ENCODE assay signal across 19 cellular contexts in genomic region chr7:119711104-119711503, GRCh38.
DNase-seq lines count a peak whose midpoint lies in the region; ATAC-seq lines count a peak whose summit lies in the region.
"Had no signal": no experiment of that assay in that cellular context is flagged by ENCODE, and none has a peak within 500 bp of the region (broad histone marks: within the 10 kb centered on the region; RNA-seq: fewer than 3 reads in every experiment).

No MANE protein-coding gene starts in this region.

- DNase-seq in activated T-cell treated with anti-CD3 and anti-CD28 coated beads, Interleukin-2, amount 50 U/mL, for 72 hours: no peak
- DNase-seq in activated T-cell treated with anti-CD3 and anti-CD28 coated beads for 4 hours (no peak), cerebellum (ENCODE audit: low spot score) (no peak), activated gamma-delta T cell (lab: John Stamatoyannopoulos, UW) (no peak)
- DNase-seq in activated naive CD4-positive, alpha-beta T cell treated with anti-CD3 and anti-CD28 coated beads, Interleukin-2, amount 50 U/mL, for 72 hours (ENCODE audit: low spot score in 2 of 2): no peak
- DNase-seq in activated naive CD4-positive, alpha-beta T cell treated with Interleukin-2 at 50 U/mL for 16 hours: no peak
- DNase-seq: activated naive CD8-positive, alpha-beta T cell treated with anti-CD3 and anti-CD28 coated beads, Interleukin-2, amount 10 ng/mL, durations not matched to agents 7 days and 5 days; islet precursor cell; midbrain; NCI-H1694 treated with DMSO at 0.1 percent for 48 hours; NCI-H69; stimulated activated naive CD8-positive, alpha-beta T cell treated with anti-CD3 and anti-CD28 coated beads, Interleukin-15, amount 100 ng/mL, for 72 hours had no signal

- ATAC-seq in activated T-cell treated with anti-CD3 and anti-CD28 coated beads, Interleukin-2, amount 50 U/mL, for 72 hours (replicated peaks in 1 of 2): no peak
- ATAC-seq in HG02678 (IDR thresholded peaks at IDR 0.05; ENCODE audit: unreplicated experiment) (peak; percentile 77), HG03432 (IDR thresholded peaks at IDR 0.05; ENCODE audit: unreplicated experiment) (peak; percentile 93)
- no peak for ATAC-seq in activated naive CD4-positive, alpha-beta T cell treated with anti-CD3 and anti-CD28 coated beads, Interleukin-2, amount 50 U/mL, for 72 hours
- ATAC-seq: activated CD4-positive, CD25-positive, alpha-beta regulatory T cell treated with anti-CD3 and anti-CD28 coated beads, Interleukin-2, amount 50 U/mL, for 24 hours; GM23338; stimulated activated naive CD8-positive, alpha-beta T cell treated with anti-CD3 and anti-CD28 coated beads, Interleukin-15, amount 100 ng/mL, for 72 hours had no signal

- H3K4me3 Mint-ChIP-seq in activated T-cell treated with anti-CD3 and anti-CD28 coated beads, Interleukin-2, amount 50 U/mL, for 72 hours: no peak overlapping the region
- H3K4me3 Mint-ChIP-seq: activated naive CD8-positive, alpha-beta T cell treated with anti-CD3 and anti-CD28 coated beads, Interleukin-2, amount 10 ng/mL, durations not matched to agents 7 days and 5 days; CD14-positive monocyte; central memory CD8-positive, alpha-beta T cell; GM23338; stimulated activated naive CD8-positive, alpha-beta T cell treated with anti-CD3 and anti-CD28 coated beads, Interleukin-15, amount 100 ng/mL, for 72 hours; T-helper 1 cell treated with Interleukin-12 subunit alpha and Interleukin-12 subunit beta and Interleukin-4 antibody, amounts not matched to agents 30 μg/mL and 1 μg/mL, for 36 hours had no signal

- peak overlapping the region; percentile 31 for H3K27ac Mint-ChIP-seq in activated T-cell treated with anti-CD3 and anti-CD28 coated beads, Interleukin-2, amount 50 U/mL, for 72 hours
- H3K27ac Mint-ChIP-seq in activated naive CD4-positive, alpha-beta T cell treated with anti-CD3 and anti-CD28 coated beads, Interleukin-2, amount 50 U/mL, for 72 hours: no peak overlapping the region
- H3K27ac Mint-ChIP-seq: activated naive CD8-positive, alpha-beta T cell treated with anti-CD3 and anti-CD28 coated beads, Interleukin-2, amount 10 ng/mL, durations not matched to agents 7 days and 5 days; CD14-positive monocyte; GM23338; stimulated activated naive CD8-positive, alpha-beta T cell treated with anti-CD3 and anti-CD28 coated beads, Interleukin-15, amount 100 ng/mL, for 72 hours; T-helper 1 cell treated with Interleukin-12 subunit alpha and Interleukin-12 subunit beta and Interleukin-4 antibody, amounts not matched to agents 30 μg/mL and 1 μg/mL, for 36 hours had no signal

- H3K36me3 Mint-ChIP-seq in activated T-cell treated with anti-CD3 and anti-CD28 coated beads, Interleukin-2, amount 50 U/mL, for 72 hours (ENCODE audit: insufficient read depth in 2 of 2): peaks cover 0 to 2% of the 10 kb centered on the region in 2 donors
- H3K36me3 Mint-ChIP-seq in activated naive CD4-positive, alpha-beta T cell treated with anti-CD3 and anti-CD28 coated beads, Interleukin-2, amount 50 U/mL, for 72 hours: peaks cover 0 to 9% of the 10 kb centered on the region in 2 donors
- H3K36me3 Mint-ChIP-seq: activated naive CD8-positive, alpha-beta T cell treated with anti-CD3 and anti-CD28 coated beads, Interleukin-2, amount 10 ng/mL, durations not matched to agents 7 days and 5 days; CD14-positive monocyte had no signal

- H3K9me3 Mint-ChIP-seq in activated T-cell treated with anti-CD3 and anti-CD28 coated beads, Interleukin-2, amount 50 U/mL, for 72 hours: peaks cover 4 to 6% of the 10 kb centered on the region in 2 donors
- H3K9me3 Mint-ChIP-seq in activated naive CD4-positive, alpha-beta T cell treated with anti-CD3 and anti-CD28 coated beads, Interleukin-2, amount 50 U/mL, for 72 hours: peaks cover 22% of the 10 kb centered on the region in 2 donors
- H3K9me3 Mint-ChIP-seq: GM23338 had no signal

- H3K4me1 Mint-ChIP-seq in activated T-cell treated with anti-CD3 and anti-CD28 coated beads, Interleukin-2, amount 50 U/mL, for 72 hours (ENCODE audit: low read depth): no peaks in the 10 kb centered on the region
- H3K4me1 Mint-ChIP-seq: activated naive CD8-positive, alpha-beta T cell treated with anti-CD3 and anti-CD28 coated beads, Interleukin-2, amount 10 ng/mL, durations not matched to agents 7 days and 5 days; CD14-positive monocyte; central memory CD8-positive, alpha-beta T cell; GM23338; stimulated activated naive CD8-positive, alpha-beta T cell treated with anti-CD3 and anti-CD28 coated beads, Interleukin-15, amount 100 ng/mL, for 72 hours had no signal

- H3K27me3 Mint-ChIP-seq in activated T-cell treated with anti-CD3 and anti-CD28 coated beads, Interleukin-2, amount 50 U/mL, for 72 hours (ENCODE audit: low read depth): no peaks in the 10 kb centered on the region
- H3K27me3 Mint-ChIP-seq: activated naive CD8-positive, alpha-beta T cell treated with anti-CD3 and anti-CD28 coated beads, Interleukin-2, amount 10 ng/mL, durations not matched to agents 7 days and 5 days; central memory CD8-positive, alpha-beta T cell; stimulated activated naive CD8-positive, alpha-beta T cell treated with anti-CD3 and anti-CD28 coated beads, Interleukin-15, amount 100 ng/mL, for 72 hours had no signal

Comparison
In these comparisons a context has a peak if more than half of its experiments do, and no peak if none do; other contexts are left out.
1. ATAC-seq: peak in HG02678 (single experiment) and HG03432 (single experiment); none in activated T-cell treated with anti-CD3 and anti-CD28 coated beads, Interleukin-2, amount 50 U/mL, for 72 hours (0 of 2) and activated naive CD4-positive, alpha-beta T cell treated with anti-CD3 and anti-CD28 coated beads, Interleukin-2, amount 50 U/mL, for 72 hours (0 of 2).